In the genomic region with DNA sequence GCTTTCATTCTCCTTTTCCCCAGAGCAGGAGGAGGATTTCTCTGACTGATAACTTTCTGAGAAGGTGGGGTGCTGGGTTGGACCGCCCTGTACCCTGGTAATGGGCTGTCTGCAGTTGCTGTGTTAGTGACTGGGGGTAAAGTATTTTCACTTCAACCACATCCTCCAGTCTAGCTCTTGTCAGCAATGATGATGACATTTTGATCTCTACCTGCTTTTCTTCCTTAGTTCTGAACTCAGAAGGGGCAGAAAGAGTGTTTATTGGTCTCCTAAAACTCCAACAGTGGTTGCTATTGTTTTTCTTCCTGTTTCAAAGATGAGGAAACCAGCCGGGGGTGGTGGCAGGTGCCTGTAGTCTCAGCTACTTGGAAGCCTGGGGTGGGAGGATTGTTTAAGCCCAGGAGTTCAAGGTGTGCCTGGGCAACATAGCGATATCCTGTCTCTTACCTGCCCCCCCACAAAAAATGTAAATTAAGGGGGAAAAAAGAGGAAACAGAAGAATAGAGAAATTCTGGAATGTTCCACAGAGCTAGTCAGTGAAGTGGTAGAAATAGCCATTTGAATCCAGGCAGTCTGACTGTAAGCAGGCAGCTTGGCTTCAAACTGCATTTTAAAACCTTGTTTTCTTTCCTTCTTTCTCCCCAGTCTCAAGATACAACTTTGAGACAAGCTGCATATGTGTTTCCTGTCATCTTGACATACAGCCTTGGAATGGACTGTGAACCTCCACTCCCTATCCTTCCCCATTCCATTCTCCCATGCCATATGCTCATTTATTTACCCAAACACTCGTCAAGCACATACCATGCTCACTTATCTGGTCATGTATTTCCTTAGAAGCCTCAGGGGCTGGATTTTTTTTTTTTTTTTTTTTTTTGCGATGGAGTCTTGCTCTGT, we compare ENCODE assay signal across 8 cellular contexts. TPM values are rescaled to one million over a fixed set of nuclear protein-coding genes. Genes with fewer than 3 reads are reported as not detected.
DNase-seq lines count a peak whose midpoint lies in the region; ATAC-seq and TF ChIP-seq lines count a peak whose summit lies in the region.

No MANE protein-coding gene starts in this region.

- in situ Hi-C loops in HAP-1 (cut with MboI; ENCODE audit: low sequenced_read_pairs) = no loop called here

- H3K27me3 ChIP-seq in gastroesophageal sphincter (no peaks in the 10 kb centered on the region), HAP-1 (ENCODE audit: low read depth) (no peaks in the 10 kb centered on the region)

- ATAC-seq in gastroesophageal sphincter = no peak
- ATAC-seq in stimulated activated naive CD8-positive, alpha-beta T cell treated with anti-CD3 and anti-CD28 coated beads, Interleukin-15, Interleukin-2, amounts not matched to agents 100 U/mL and 50 U/mL, for 24 hours = peak; percentile 62

- WGBS in gastroesophageal sphincter (ENCODE audit: low coverage in 1 of 2), 2 donors = 40 to 65% methylated on average over 3 to 5 of the region's 5 CpGs

- H3K4me1 ChIP-seq in gastroesophageal sphincter (peaks cover 0 to 42% (median 6%) of the 10 kb centered on the region in 3 donors), HAP-1 (peaks cover 14% of the 10 kb centered on the region)

- TF ChIP-seq POLR2A in gastroesophageal sphincter (IDR thresholded peaks at IDR 0.05) = no peak

- peak overlapping the region; percentile 59 for H3K27ac ChIP-seq in KOPT-K1 (ENCODE audit: low read depth, low read length, poor library complexity, severe bottlenecking)
- H3K27ac ChIP-seq in gastroesophageal sphincter = peak overlapping the region in 3 of 4 donors; percentile 28 to 94 (median 48)

- DNase-seq in CD1c-positive myeloid dendritic cell (ENCODE audit: extremely low spot score) (peak; percentile 71), GM20000 (ENCODE audit: low spot score) (peak; percentile 66), NCI-H345 (lab: John Stamatoyannopoulos, UW) (no peak), HAP-1 (ENCODE audit: low spot score in 2 of 2) (no peak)
- peak; percentile 59 for DNase-seq in activated CD8-positive, alpha-beta memory T cell treated with anti-CD3 and anti-CD28 coated beads, Interleukin-2, amount 50 U/mL, for 4 hours
- DNase-seq in stimulated activated naive CD8-positive, alpha-beta T cell treated with anti-CD3 and anti-CD28 coated beads, Interleukin-15, Interleukin-2, amounts not matched to agents 100 U/mL and 50 U/mL, for 24 hours = peak; percentile 51

- TF ChIP-seq EP300 in gastroesophageal sphincter (IDR thresholded peaks at IDR 0.05) = no peak

- no peak overlapping the region for H3K4me3 ChIP-seq in gastroesophageal sphincter
- no peak overlapping the region for H3K4me3 ChIP-seq in HAP-1

- no peak for TF ChIP-seq CTCF in GM20000 (IDR thresholded peaks at IDR 0.05; ENCODE audit: extremely low read depth, missing control alignments)
- no peak for TF ChIP-seq CTCF in gastroesophageal sphincter (IDR thresholded peaks at IDR 0.05)

- H3K9me3 ChIP-seq in KOPT-K1 (ENCODE audit: insufficient read depth, low read length, poor library complexity, severe bottlenecking) (no peaks in the 10 kb centered on the region), gastroesophageal sphincter (no peaks in the 10 kb centered on the region), HAP-1 (no peaks in the 10 kb centered on the region)

- H3K36me3 ChIP-seq in KOPT-K1 (ENCODE audit: insufficient read depth, low read length) (no peaks in the 10 kb centered on the region), gastroesophageal sphincter (no peaks in the 10 kb centered on the region), HAP-1 (replicated peaks) (peaks cover 1% of the 10 kb centered on the region; the same call in 1 of the 2 replicates)

RNA-seq across cellular contexts. Expression of a gene that starts 3.3 kb away (rescaled TPM):
- 10 to 100 TPM; 25.1 to 44.8 (median 34.1) TPM for total RNA-seq in gastroesophageal sphincter

Comparison
In these comparisons a context has a peak if more than half of its experiments do, and no peak if none do; other contexts are left out.
1. DNase-seq: peak in CD1c-positive myeloid dendritic cell (single experiment), GM20000 (single experiment), activated CD8-positive, alpha-beta memory T cell treated with anti-CD3 and anti-CD28 coated beads, Interleukin-2, amount 50 U/mL, for 4 hours (single experiment) and stimulated activated naive CD8-positive, alpha-beta T cell treated with anti-CD3 and anti-CD28 coated beads, Interleukin-15, Interleukin-2, amounts not matched to agents 100 U/mL and 50 U/mL, for 24 hours (single experiment); none in NCI-H345 (single experiment) and HAP-1 (0 of 2).